In the genomic region with DNA sequence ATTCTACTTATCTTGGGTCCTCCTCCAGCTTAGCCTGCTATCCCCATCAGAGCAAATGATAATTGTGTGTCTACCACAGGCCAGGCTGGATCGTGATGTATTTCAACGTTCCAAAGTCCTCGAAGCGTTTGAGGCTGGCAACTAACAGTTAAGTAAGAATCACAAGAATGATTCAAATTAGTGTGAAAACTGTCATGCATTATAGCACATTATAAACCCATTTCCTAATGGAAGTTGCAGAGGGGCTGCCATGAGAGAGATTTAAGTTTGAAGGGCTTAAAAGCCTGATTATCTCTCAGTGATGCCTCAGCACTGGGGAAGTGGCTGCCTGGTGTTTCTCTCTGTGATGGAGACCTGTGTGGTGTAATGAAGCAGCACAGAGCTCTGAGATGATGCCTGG, we compare ENCODE assay signal across 28 cellular contexts.
"Had no signal": no experiment of that assay in that cellular context is flagged by ENCODE, and none has a peak within 500 bp of the region (broad histone marks: within the 10 kb centered on the region; RNA-seq: fewer than 3 reads in every experiment).

No MANE protein-coding gene starts in this region.

- H3K4me3 Mint-ChIP-seq: naive thymus-derived CD4-positive, alpha-beta T cell; natural killer cell; nephron; neural crest cell; stimulated activated effector memory CD8-positive, alpha-beta T cell treated with anti-CD3 and anti-CD28 coated beads, Interleukin-12 subunit alpha, Interleukin-12 subunit beta, amount 100 ng/mL, for 72 hours; stimulated activated naive B cell treated with anti-CD40 and anti-IgM and Interleukin-4, amounts not matched to agents 10 μg/mL and 1 μg/mL and 100 μg/mL, for 72 hours; stimulated activated naive CD8-positive, alpha-beta T cell treated with anti-CD3 and anti-CD28 coated beads, Interleukin-15, Interleukin-2, amounts not matched to agents 100 ng/mL and 50 ng/mL, for 24 hours had no signal

- H3K36me3 ChIP-seq: neutrophil, pancreas, prostate gland, right lobe of liver, sigmoid colon, stomach, thoracic aorta, thyroid gland, tibial nerve, upper lobe of left lung, vagina had no signal

- H3K9me3 Mint-ChIP-seq: natural killer cell; neural crest cell; stimulated activated effector memory CD8-positive, alpha-beta T cell treated with anti-CD3 and anti-CD28 coated beads, Interleukin-12 subunit alpha, Interleukin-12 subunit beta, amount 100 ng/mL, for 72 hours had no signal

- H3K4me3 ChIP-seq: pancreas, prostate gland, right lobe of liver, sigmoid colon, stomach, thoracic aorta, thyroid gland, tibial nerve, upper lobe of left lung, vagina had no signal

- H3K9me3 ChIP-seq: neutrophil, pancreas, prostate gland, right lobe of liver, stomach, thoracic aorta, thyroid gland, tibial nerve, upper lobe of left lung, vagina had no signal

- H3K4me1 ChIP-seq: pancreas, prostate gland, right lobe of liver, sigmoid colon, stomach, thyroid gland, tibial nerve, upper lobe of left lung, vagina had no signal

- H3K27ac Mint-ChIP-seq: naive thymus-derived CD4-positive, alpha-beta T cell; natural killer cell; nephron; stimulated activated effector memory CD8-positive, alpha-beta T cell treated with anti-CD3 and anti-CD28 coated beads, Interleukin-12 subunit alpha, Interleukin-12 subunit beta, amount 100 ng/mL, for 72 hours; stimulated activated naive B cell treated with anti-CD40 and anti-IgM and Interleukin-4, amounts not matched to agents 10 μg/mL and 1 μg/mL and 100 μg/mL, for 72 hours; stimulated activated naive CD8-positive, alpha-beta T cell treated with anti-CD3 and anti-CD28 coated beads, Interleukin-15, Interleukin-2, amounts not matched to agents 100 ng/mL and 50 ng/mL, for 24 hours had no signal

- ATAC-seq: naive thymus-derived CD4-positive, alpha-beta T cell; natural killer cell; pancreas; right cardiac atrium; right lobe of liver; stimulated activated effector memory CD8-positive, alpha-beta T cell treated with anti-CD3 and anti-CD28 coated beads, Interleukin-12 subunit alpha, Interleukin-12 subunit beta, amount 100 ng/mL, for 72 hours; stimulated activated naive B cell treated with anti-CD40 and anti-IgM and Interleukin-4, amounts not matched to agents 10 μg/mL and 1 μg/mL and 100 μg/mL, for 72 hours had no signal

- H3K27me3 ChIP-seq: neutrophil, pancreas, right lobe of liver, sigmoid colon, thyroid gland, tibial nerve, upper lobe of left lung, vagina had no signal

- H3K36me3 Mint-ChIP-seq: natural killer cell; stimulated activated effector memory CD8-positive, alpha-beta T cell treated with anti-CD3 and anti-CD28 coated beads, Interleukin-12 subunit alpha, Interleukin-12 subunit beta, amount 100 ng/mL, for 72 hours; stimulated activated naive B cell treated with anti-CD40 and anti-IgM and Interleukin-4, amounts not matched to agents 10 μg/mL and 1 μg/mL and 100 μg/mL, for 72 hours had no signal

- H3K27ac ChIP-seq: neutrophil, pancreas, prostate gland, right lobe of liver, sigmoid colon, stomach, thoracic aorta, thyroid gland, tibial nerve, upper lobe of left lung, vagina had no signal

- H3K4me1 Mint-ChIP-seq: naive thymus-derived CD4-positive, alpha-beta T cell; natural killer cell; neural crest cell; stimulated activated effector memory CD8-positive, alpha-beta T cell treated with anti-CD3 and anti-CD28 coated beads, Interleukin-12 subunit alpha, Interleukin-12 subunit beta, amount 100 ng/mL, for 72 hours had no signal

- DNase-seq: naive thymus-derived CD4-positive, alpha-beta T cell; natural killer cell; nucleus accumbens; pancreas; retina; right cardiac atrium; right lobe of liver; sigmoid colon; small intestine; stimulated activated CD4-positive, alpha-beta T cell treated with anti-CD3 and anti-CD28 coated beads, Interleukin-15, amount 100 ng/mL, for 24 hours; stimulated activated CD4-positive, alpha-beta T cell treated with anti-CD3 and anti-CD28 coated beads, Interleukin-2, amount 100 ng/mL, for 24 hours; stimulated activated CD4-positive, alpha-beta T cell treated with anti-CD3 and anti-CD28 coated beads, Interleukin-2, amount 100 ng/mL, for 48 hours; stimulated activated CD4-positive, alpha-beta T cell treated with anti-CD3 and anti-CD28 coated beads, Interleukin-4, amount 100 ng/mL, for 24 hours; stimulated activated naive B cell treated with anti-CD40 and anti-IgM and Interleukin-4, amounts not matched to agents 10 μg/mL and 1 μg/mL and 100 μg/mL, for 72 hours; stimulated activated naive CD4-positive, alpha-beta T cell treated with Interleukin-2 at 50 U/mL for 16 hours; stomach; thyroid gland; trophoblast cell; upper lobe of left lung had no signal
